ENCODE assay signal across 22 cellular contexts in the genomic region with DNA sequence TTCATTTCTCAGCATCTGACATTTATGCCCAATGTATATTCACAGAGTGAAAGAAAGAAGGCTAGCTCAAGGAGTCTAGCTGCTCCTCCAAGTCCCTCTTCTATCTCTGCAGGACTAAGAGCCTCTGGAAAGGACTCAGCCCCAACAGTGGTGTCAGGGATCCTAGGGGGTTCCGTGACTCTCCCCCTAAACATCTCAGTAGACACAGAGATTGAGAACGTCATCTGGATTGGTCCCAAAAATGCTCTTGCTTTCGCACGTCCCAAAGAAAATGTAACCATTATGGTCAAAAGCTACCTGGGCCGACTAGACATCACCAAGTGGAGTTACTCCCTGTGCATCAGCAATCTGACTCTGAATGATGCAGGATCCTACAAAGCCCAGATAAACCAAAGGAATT. TPM values are rescaled to one million over a fixed set of nuclear protein-coding genes. Genes with fewer than 3 reads are reported as not detected.
A peak's percentile ranks its signal among the peaks of the same experiment; 100 is the strongest.
DNase-seq lines count a peak whose midpoint lies in the region; ATAC-seq and TF ChIP-seq lines count a peak whose summit lies in the region.
"Had no signal": no experiment of that assay in that cellular context is flagged by ENCODE, and none has a peak within 500 bp of the region (broad histone marks: within the 10 kb centered on the region; RNA-seq: fewer than 3 reads in every experiment).

No MANE protein-coding gene starts in this region.

- no peaks in the 10 kb centered on the region for H3K27me3 Mint-ChIP-seq in activated naive CD4-positive, alpha-beta T cell treated with anti-CD3 and anti-CD28 coated beads for 36 hours (ENCODE audit: low read depth)
- no peaks in the 10 kb centered on the region for H3K27me3 Mint-ChIP-seq in T-helper 17 cell
- H3K27me3 Mint-ChIP-seq in stimulated activated naive CD8-positive, alpha-beta T cell treated with anti-CD3 and anti-CD28 coated beads, Interleukin-15, amount 100 ng/mL, for 72 hours: no peaks in the 10 kb centered on the region

- H3K9me3 ChIP-seq in T-helper 17 cell (ENCODE audit: control insufficient read depth, low read length, poor library complexity, severe bottlenecking) (no peaks in the 10 kb centered on the region), A673 (ENCODE audit: low read depth, low read length, poor library complexity, severe bottlenecking) (no peaks in the 10 kb centered on the region)
- H3K9me3 ChIP-seq in effector memory CD4-positive, alpha-beta T cell (ENCODE audit: control insufficient read depth, low read length): no peaks in the 10 kb centered on the region

- peak overlapping the region; percentile 86 for H3K4me3 Mint-ChIP-seq in activated naive CD4-positive, alpha-beta T cell treated with anti-CD3 and anti-CD28 coated beads for 36 hours
- H3K4me3 Mint-ChIP-seq in T-helper 17 cell: peak overlapping the region; percentile 95
- H3K4me3 Mint-ChIP-seq in stimulated activated naive CD8-positive, alpha-beta T cell treated with anti-CD3 and anti-CD28 coated beads, Interleukin-15, amount 100 ng/mL, for 72 hours: peak overlapping the region; percentile 83 to 93

- H3K4me1 Mint-ChIP-seq in activated naive CD4-positive, alpha-beta T cell treated with anti-CD3 and anti-CD28 coated beads for 36 hours (ENCODE audit: low read depth): peaks cover 77% of the 10 kb centered on the region
- H3K4me1 Mint-ChIP-seq in T-helper 17 cell: peaks cover 65% of the 10 kb centered on the region
- H3K4me1 Mint-ChIP-seq in stimulated activated naive CD8-positive, alpha-beta T cell treated with anti-CD3 and anti-CD28 coated beads, Interleukin-15, amount 100 ng/mL, for 72 hours: peaks cover 75% of the 10 kb centered on the region

- POLR2A ChIA-PET in A673 (lab: Charles Lee; ENCODE audit: low non-redundant PET): no interaction called here

- no peaks in the 10 kb centered on the region for H3K9me3 Mint-ChIP-seq in activated naive CD4-positive, alpha-beta T cell treated with anti-CD3 and anti-CD28 coated beads for 36 hours
- no peaks in the 10 kb centered on the region for H3K9me3 Mint-ChIP-seq in stimulated activated naive CD8-positive, alpha-beta T cell treated with anti-CD3 and anti-CD28 coated beads, Interleukin-15, amount 100 ng/mL, for 72 hours

- no peaks in the 10 kb centered on the region for H3K27me3 ChIP-seq in effector memory CD4-positive, alpha-beta T cell (replicated peaks; ENCODE audit: control insufficient read depth, insufficient read depth, low read length, poor library complexity, severe bottlenecking)
- H3K27me3 ChIP-seq in A673 (replicated peaks; ENCODE audit: insufficient read depth, low read depth, low read length, poor library complexity): no peaks in the 10 kb centered on the region

- intact Hi-C loops in activated naive CD4-positive, alpha-beta T cell treated with anti-CD3 and anti-CD28 coated beads for 36 hours (cut with micrococcal nuclease): loop anchor here (5.0 to 10.0 kb wide), 3 partner anchors 337 to 875 kb away; partner anchors contain the start of gene TAGLN2
- intact Hi-C loops in A673 (cut with micrococcal nuclease; ENCODE audit: unreplicated experiment): no loop called here

- H3K4me3 ChIP-seq in effector memory CD4-positive, alpha-beta T cell (ENCODE audit: insufficient read depth, low read depth, low read length, poor library complexity, severe bottlenecking): peak overlapping the region; percentile 57
- no peak overlapping the region for H3K4me3 ChIP-seq in A673 (ENCODE audit: low read depth, low read length, poor library complexity, severe bottlenecking)
- H3K4me3 ChIP-seq: K562, SK-N-MC had no signal

- H3K4me1 ChIP-seq in effector memory CD4-positive, alpha-beta T cell (ENCODE audit: control insufficient read depth, insufficient read depth, low read length, poor library complexity, severe bottlenecking): peaks cover 46% of the 10 kb centered on the region
- no peaks in the 10 kb centered on the region for H3K4me1 ChIP-seq in A673 (ENCODE audit: insufficient read depth, low read length, poor library complexity, severe bottlenecking)

- no peak for ATAC-seq in T-helper 17 cell
- ATAC-seq in stimulated activated naive CD8-positive, alpha-beta T cell treated with anti-CD3 and anti-CD28 coated beads, Interleukin-15, amount 100 ng/mL, for 72 hours: no peak
- ATAC-seq in HG02571 (IDR thresholded peaks at IDR 0.05; ENCODE audit: unreplicated experiment): no peak
- ATAC-seq: activated CD4-positive, CD25-positive, alpha-beta regulatory T cell treated with anti-CD3 and anti-CD28 coated beads, Interleukin-2, amount 50 U/mL, for 24 hours; K562; left cardiac atrium had no signal

- BruUV-seq in A673 (replicated peaks; lab: Mats Ljungman, UMichigan): no TSS peak

- H3K36me3 ChIP-seq in effector memory CD4-positive, alpha-beta T cell (ENCODE audit: control insufficient read depth, insufficient read depth, low read length): peaks cover 9% of the 10 kb centered on the region
- no peaks in the 10 kb centered on the region for H3K36me3 ChIP-seq in A673 (ENCODE audit: insufficient read depth, low read length, poor library complexity, severe bottlenecking)

- H3K27ac Mint-ChIP-seq in activated naive CD4-positive, alpha-beta T cell treated with anti-CD3 and anti-CD28 coated beads for 36 hours: peak overlapping the region; percentile 98
- H3K27ac Mint-ChIP-seq in T-helper 17 cell: peak overlapping the region; percentile 98
- peak overlapping the region; percentile 92 to 98 for H3K27ac Mint-ChIP-seq in stimulated activated naive CD8-positive, alpha-beta T cell treated with anti-CD3 and anti-CD28 coated beads, Interleukin-15, amount 100 ng/mL, for 72 hours

- CTCF ChIA-PET in activated naive CD4-positive, alpha-beta T cell treated with anti-CD3 and anti-CD28 coated beads for 36 hours (lab: Charles Lee): interaction anchor here (1.3 to 9.0 kb wide), 6 partner anchors 25 to 152 kb away, joined by 4 to 115 read pairs (median 16); no protein-coding TSS in a partner anchor
- CTCF ChIA-PET in A673 (lab: Charles Lee): no interaction called here

- H3K27ac ChIP-seq in effector memory CD4-positive, alpha-beta T cell (ENCODE audit: insufficient read depth, low read length, poor library complexity, severe bottlenecking): peak overlapping the region; percentile 77
- no peak overlapping the region for H3K27ac ChIP-seq in caudate nucleus (ENCODE audit: low read depth, low read length)
- H3K27ac ChIP-seq in A673 (ENCODE audit: low read depth, low read length, poor library complexity, severe bottlenecking): no peak overlapping the region
- H3K27ac ChIP-seq: SK-N-MC had no signal

- no peak for TF ChIP-seq CTCF in A673 (conservative IDR thresholded peaks at IDR 0.05; ENCODE audit: low read depth, low read length)

- peaks cover 12% of the 10 kb centered on the region for H3K36me3 Mint-ChIP-seq in activated naive CD4-positive, alpha-beta T cell treated with anti-CD3 and anti-CD28 coated beads for 36 hours (ENCODE audit: low read depth)
- peaks cover 7% of the 10 kb centered on the region for H3K36me3 Mint-ChIP-seq in T-helper 17 cell (ENCODE audit: low read depth)

- no peak for DNase-seq in activated naive CD4-positive, alpha-beta T cell treated with anti-CD3 and anti-CD28 coated beads for 36 hours
- no peak for DNase-seq in activated naive CD4-positive, alpha-beta T cell (lab: John Stamatoyannopoulos, UW)
- DNase-seq in T-helper 17 cell (no peak), caudate nucleus (lab: John Stamatoyannopoulos, UW) (no peak), A673 (ENCODE audit: low spot score) (no peak)
- DNase-seq in effector memory CD4-positive, alpha-beta T cell: no peak
- no peak for DNase-seq in stimulated activated naive CD8-positive, alpha-beta T cell treated with anti-CD3 and anti-CD28 coated beads, Interleukin-15, amount 100 ng/mL, for 72 hours
- DNase-seq: amygdala; central memory CD4-positive, alpha-beta T cell; left cardiac atrium; midbrain; NCI-H187; NCI-H226; stimulated activated CD4-positive, alpha-beta T cell treated with anti-CD3 and anti-CD28 coated beads, Interleukin-2, amount 100 ng/mL, for 48 hours; substantia nigra; T1000 had no signal

RNA-seq across cellular contexts. Expression of gene LY9, which starts 3.7 kb away (rescaled TPM):
- total RNA-seq in activated naive CD4-positive, alpha-beta T cell treated with anti-CD3 and anti-CD28 coated beads for 36 hours: 10 to 100 TPM; 19.5 to 19.6 TPM
- total RNA-seq in T-helper 17 cell (100 to 1,000 TPM in 1 of 2 donors, 10 to 100 TPM in 1; 96.6 to 124 TPM), A673 (2021) (not detected in 2 replicates)
- total RNA-seq: glomerular endothelial cell, K562, pulmonary artery endothelial cell had no signal

Comparison
In these comparisons a context has a peak if more than half of its experiments do, and no peak if none do; other contexts are left out.
1. RNA of gene LY9, which starts 3.7 kb away (total RNA-seq): 96.6 to 124 TPM in T-helper 17 cell and 19.5 to 19.6 TPM in activated naive CD4-positive, alpha-beta T cell treated with anti-CD3 and anti-CD28 coated beads for 36 hours; not detected in A673; every median in the first group is over 10 times any median in the second.
2. Peak in every context shown above with its lines, with median percentiles within 50 percentile points of each other: H3K27ac Mint-ChIP-seq and H3K4me3 Mint-ChIP-seq.